24 cellular contexts compared by ENCODE assay signal in genomic region chr9:135921749-135922310, GRCh38.
"Had no signal": no experiment of that assay in that cellular context is flagged by ENCODE, and none has a peak within 500 bp of the region (broad histone marks: within the 10 kb centered on the region; RNA-seq: fewer than 3 reads in every experiment).

No MANE protein-coding gene starts in this region.

- DNase-seq: activated CD4-positive, alpha-beta T cell treated with anti-CD3 and anti-CD28 coated beads for 48 hours; activated CD4-positive, alpha-beta T cell treated with anti-CD3 and anti-CD28 coated beads, Interleukin-2, amount 50 U/mL, for 48 hours; activated CD8-positive, alpha-beta memory T cell treated with anti-CD3 and anti-CD28 coated beads for 24 hours; activated effector memory CD4-positive, alpha-beta T cell treated with anti-CD3 and anti-CD28 coated beads, Interleukin-2, amount 50 U/mL, for 16 hours; activated naive CD4-positive, alpha-beta T cell treated with anti-CD3 and anti-CD28 coated beads for 36 hours; activated naive CD8-positive, alpha-beta T cell treated with anti-CD3 and anti-CD28 coated beads for 36 hours; body of pancreas; cortex of kidney; effector memory CD8-positive, alpha-beta T cell; erythroblast; heart left ventricle; hypothalamus; lower lobe of right lung; mesendoderm; natural killer cell; stimulated activated CD4-positive, alpha-beta T cell treated with anti-CD3 and anti-CD28 coated beads, Interleukin-12 subunit alpha, Interleukin-12 subunit beta, amount 100 ng/mL, for 4 hours; stimulated activated CD4-positive, alpha-beta T cell treated with anti-CD3 and anti-CD28 coated beads, Interleukin-4, amount 100 ng/mL, for 24 hours; trophoblast cell; uterus had no signal

- H3K4me1 ChIP-seq: adrenal gland, body of pancreas, lower lobe of right lung, right lobe of liver, uterus had no signal

- H3K4me3 ChIP-seq: adrenal gland, body of pancreas, heart left ventricle, lower lobe of right lung, right lobe of liver, thoracic aorta, uterus had no signal

- H3K36me3 ChIP-seq: adrenal gland, thoracic aorta, uterus had no signal

- H3K27ac ChIP-seq: adrenal gland, heart left ventricle, lower lobe of right lung, right lobe of liver, thoracic aorta, uterus, VCaP had no signal

- H3K27me3 ChIP-seq: adrenal gland, body of pancreas, heart left ventricle, right lobe of liver, uterus had no signal

- ATAC-seq: effector memory CD8-positive, alpha-beta T cell; natural killer cell; stimulated activated effector memory CD8-positive, alpha-beta T cell treated with anti-CD3 and anti-CD28 coated beads, Interleukin-12 subunit alpha, Interleukin-12 subunit beta, amount 100 ng/mL, for 72 hours had no signal
